ENCODE assay signal across 8 cellular contexts in genomic region chr2:11343626-11344341, GRCh38. TPM values are rescaled to one million over a fixed set of nuclear protein-coding genes. Genes with fewer than 3 reads are reported as not detected.
A peak's percentile ranks its signal among the peaks of the same experiment; 100 is the strongest.
DNase-seq lines count a peak whose midpoint lies in the region; ATAC-seq and TF ChIP-seq lines count a peak whose summit lies in the region.

No MANE protein-coding gene starts in this region.

- H3K36me3 Mint-ChIP-seq in T-helper 2 cell treated with Interferon-gamma antibody and Interleukin-4, amounts not matched to agents 5 μg/mL and 100 μg/mL, for 36 hours (ENCODE audit: low read depth): peaks cover 2% of the 10 kb centered on the region

- peak overlapping the region; percentile 91 to 96 (median 92) for H3K4me3 ChIP-seq in mammary epithelial cell (replicated peaks in 1 of 3; ENCODE audit: insufficient read depth in 1 of 3, low read depth in 2 of 3, low read length in 3 of 3)

- no peaks in the 10 kb centered on the region for H3K36me3 ChIP-seq in mammary epithelial cell (ENCODE audit: insufficient read depth, low read length)

- intact Hi-C loops in mammary epithelial cell (cut with micrococcal nuclease): loop anchor here (1.0 to 5.0 kb wide), 6 partner anchors 31 to 211 kb away; a partner anchor contains a TSS

- H3K27me3 ChIP-seq in mammary epithelial cell (ENCODE audit: insufficient read depth, low read length): no peaks in the 10 kb centered on the region

- in situ Hi-C loops in mammary epithelial cell (cut with MboI; ENCODE audit: low sequenced_read_pairs in 2 of 2): no loop called here

- H3K4me2 ChIP-seq in mammary epithelial cell (ENCODE audit: insufficient read depth, low read depth, low read length): peak overlapping the region; percentile 95

- 5% methylated on average over 5 of the region's 56 CpGs for WGBS in mammary epithelial cell (ENCODE audit: low coverage, missing lambda C conversion rate)

- H3K27ac Mint-ChIP-seq in T-helper 2 cell treated with Interferon-gamma antibody and Interleukin-4, amounts not matched to agents 5 μg/mL and 100 μg/mL, for 36 hours: peak overlapping the region; percentile 85

- H3K9me3 ChIP-seq in mammary epithelial cell (replicated peaks; ENCODE audit: insufficient read depth, low read length): no peaks in the 10 kb centered on the region

- H3K4me3 Mint-ChIP-seq in T-helper 2 cell treated with Interferon-gamma antibody and Interleukin-4, amounts not matched to agents 5 μg/mL and 100 μg/mL, for 36 hours: peak overlapping the region; percentile 92

- CTCF ChIA-PET in mammary epithelial cell (lab: Charles Lee; ENCODE audit: low non-redundant PET): no interaction called here

- peaks cover 55% of the 10 kb centered on the region for H3K79me2 ChIP-seq in mammary epithelial cell (ENCODE audit: insufficient read depth, low read length)

- BruUV-seq in mammary epithelial cell (replicated peaks; lab: Mats Ljungman, UMichigan): no TSS peak

- TF ChIP-seq EP300 in Ishikawa (IDR thresholded peaks at IDR 0.05; ENCODE audit: borderline replicate concordance): no peak; the same call in 1 of the 2 replicates

- peak overlapping the region; percentile 75 for H3K27ac ChIP-seq in mammary epithelial cell (ENCODE audit: insufficient read depth, low read depth, low read length)

- ATAC-seq in GM21723 (IDR thresholded peaks at IDR 0.05; ENCODE audit: unreplicated experiment): peak; percentile 42

- DNase-seq in GDM1 (lab: John Stamatoyannopoulos, UW) (peak; percentile 14), mammary epithelial cell (peak; percentile 38), kidney tubule cell (ENCODE audit: low spot score) (peak; percentile 66), pons (ENCODE audit: low spot score) (no peak)
- DNase-seq in T-helper 2 cell treated with Interferon-gamma antibody and Interleukin-4, amounts not matched to agents 5 μg/mL and 100 μg/mL, for 36 hours (ENCODE audit: low spot score): peak; percentile 37
- peak; percentile 35 to 47 for DNase-seq in stimulated activated CD4-positive, alpha-beta T cell treated with anti-CD3 and anti-CD28 coated beads, Interleukin-2, amount 100 ng/mL, for 24 hours

- H2AFZ ChIP-seq in mammary epithelial cell (ENCODE audit: low read depth, low read length): peak overlapping the region; percentile 66

- no peaks in the 10 kb centered on the region for H3K9me3 Mint-ChIP-seq in T-helper 2 cell treated with Interferon-gamma antibody and Interleukin-4, amounts not matched to agents 5 μg/mL and 100 μg/mL, for 36 hours

- H4K20me1 ChIP-seq in mammary epithelial cell (ENCODE audit: insufficient read depth, low read length): peaks cover 3% of the 10 kb centered on the region

- peaks cover 5% of the 10 kb centered on the region for H3K27me3 Mint-ChIP-seq in T-helper 2 cell treated with Interferon-gamma antibody and Interleukin-4, amounts not matched to agents 5 μg/mL and 100 μg/mL, for 36 hours (ENCODE audit: low read depth)

- H3K9ac ChIP-seq in mammary epithelial cell (ENCODE audit: insufficient read depth, low read length): peak overlapping the region; percentile 85

- no peak for TF ChIP-seq RAD21 in Ishikawa (IDR thresholded peaks at IDR 0.05; ENCODE audit: low read depth)

- peaks cover 31% of the 10 kb centered on the region for H3K4me1 Mint-ChIP-seq in T-helper 2 cell treated with Interferon-gamma antibody and Interleukin-4, amounts not matched to agents 5 μg/mL and 100 μg/mL, for 36 hours (ENCODE audit: low read depth)

- peaks cover 24% of the 10 kb centered on the region for H3K4me1 ChIP-seq in mammary epithelial cell (ENCODE audit: insufficient read depth, low read length)

- dilution Hi-C loops in mammary epithelial cell (cut with HindIII; ENCODE audit: low sequenced_read_pairs): no loop called here

- TF ChIP-seq CTCF in mammary epithelial cell (conservative IDR thresholded peaks at IDR 0.05 in 1 of 2, IDR thresholded peaks at IDR 0.05 in 1 of 2; ENCODE audit: extremely low read depth in 1 of 2, insufficient read depth in 1 of 2, low read depth in 1 of 2, low read length in 2 of 2): no peak

TF ChIP-seq in Ishikawa, 13 proteins besides CTCF, POLR2A, EP300 and RAD21:
- TF ChIP-seq ZBTB7A (IDR thresholded peaks at IDR 0.05; ENCODE audit: low read depth): 0 out of 2 replicates have a peak, but pooled peaks have one; percentile 81
- no peak for TF ChIP-seq MAX (IDR thresholded peaks at IDR 0.05)
- no peak for TF ChIP-seq FOXM1 (IDR thresholded peaks at IDR 0.05; ENCODE audit: borderline replicate concordance, low read depth)

RNA-seq across cellular contexts. Expression of gene ROCK2, which starts 0.7 kb away (rescaled TPM):
- total RNA-seq in mammary epithelial cell: 10 to 100 TPM; 38.6 to 44.0 TPM
- 5.8 TPM for polyA plus RNA-seq in mammary epithelial cell
- polyA minus RNA-seq in mammary epithelial cell: 15.2 TPM
